In genomic region chr6:26472549-26473245, GRCh38 we compare ENCODE assay signal across 9 cellular contexts. TPM values are rescaled to one million over a fixed set of nuclear protein-coding genes. Genes with fewer than 3 reads are reported as not detected.
DNase-seq lines count a peak whose midpoint lies in the region; ATAC-seq and TF ChIP-seq lines count a peak whose summit lies in the region.
"Had no signal": no experiment of that assay in that cellular context is flagged by ENCODE, and none has a peak within 500 bp of the region (broad histone marks: within the 10 kb centered on the region; RNA-seq: fewer than 3 reads in every experiment).

No MANE protein-coding gene starts in this region.

- peak overlapping the region; percentile 68; the same call in 1 of the 2 replicates for H3K4me3 ChIP-seq in PC-3 (ENCODE audit: low read length)

- H3F3A ChIP-seq in PC-3 (ENCODE audit: low read length, unreplicated experiment) = no peaks in the 10 kb centered on the region

- H3K9ac ChIP-seq in PC-3 (ENCODE audit: low read length) = no peak overlapping the region

- no peaks in the 10 kb centered on the region for H4K20me1 ChIP-seq in PC-3 (ENCODE audit: low read length)

- CTCF ChIA-PET in Calu3 (lab: Charles Lee) = no interaction called here
- CTCF ChIA-PET in PC-3 (lab: Charles Lee) = no interaction called here

- H3K36me3 ChIP-seq in PC-3 (ENCODE audit: low read depth, low read length) = peaks cover 9% of the 10 kb centered on the region

- H3K36me3 Mint-ChIP-seq in Calu3 (ENCODE audit: insufficient read depth, unreplicated experiment) = peaks cover 16% of the 10 kb centered on the region
- H3K36me3 Mint-ChIP-seq in chondrocyte (ENCODE audit: low read depth) = peaks cover 15% of the 10 kb centered on the region
- peaks cover 28% of the 10 kb centered on the region for H3K36me3 Mint-ChIP-seq in progenitor cell of endocrine pancreas (ENCODE audit: insufficient read depth)

- POLR2A ChIA-PET in PC-3 (lab: Charles Lee; ENCODE audit: unreplicated experiment) = no interaction called here

- H3K4me2 ChIP-seq in PC-3 (ENCODE audit: low read length) = peak overlapping the region; percentile 78

- H3K9me3 Mint-ChIP-seq in Calu3 (ENCODE audit: low read depth, unreplicated experiment) (peaks cover 5% of the 10 kb centered on the region), chondrocyte (ENCODE audit: low read depth) (peaks cover 5% of the 10 kb centered on the region), progenitor cell of endocrine pancreas (ENCODE audit: low read depth) (peaks cover 9% of the 10 kb centered on the region)

- ATAC-seq in PC-3 = no peak
- ATAC-seq in HG02970 (IDR thresholded peaks at IDR 0.05; ENCODE audit: low FRiP score, unreplicated experiment) = no peak
- ATAC-seq in HG03159 (IDR thresholded peaks at IDR 0.05; ENCODE audit: unreplicated experiment) = no peak

- no peak overlapping the region for H3K4me3 Mint-ChIP-seq in Calu3 (ENCODE audit: low read depth, unreplicated experiment)
- peak overlapping the region; percentile 16 for H3K4me3 Mint-ChIP-seq in chondrocyte (ENCODE audit: unreplicated experiment)
- H3K4me3 Mint-ChIP-seq in progenitor cell of endocrine pancreas (ENCODE audit: low read depth) = no peak overlapping the region

- BruUV-seq in Calu3 (replicated peaks; lab: Mats Ljungman, UMichigan) (no TSS peak), PC-3 (replicated peaks; lab: Mats Ljungman, UMichigan) (no TSS peak)

- no peak overlapping the region for H3K27ac ChIP-seq in PC-3 (ENCODE audit: low read length)

- H3K4me1 Mint-ChIP-seq in Calu3 (ENCODE audit: low read depth, unreplicated experiment) (peaks cover 25% of the 10 kb centered on the region), chondrocyte (ENCODE audit: low read depth) (peaks cover 31% of the 10 kb centered on the region), progenitor cell of endocrine pancreas (ENCODE audit: low read depth) (peaks cover 20% of the 10 kb centered on the region)

- intact Hi-C loops in Calu3 (cut with micrococcal nuclease; ENCODE audit: unreplicated experiment) (no loop called here), PC-3 (cut with micrococcal nuclease) (loop anchor here (1.0 kb wide), 1 partner anchor 15 kb away; the partner anchor contains the start of gene BTN2A1)

- H3K27me3 ChIP-seq in PC-3 (ENCODE audit: low read length) = no peaks in the 10 kb centered on the region

- peak overlapping the region; percentile 94 for H3K27ac Mint-ChIP-seq in Calu3 (ENCODE audit: unreplicated experiment)
- H3K27ac Mint-ChIP-seq in chondrocyte (ENCODE audit: unreplicated experiment) = peak overlapping the region; percentile 84
- peak overlapping the region; percentile 76 for H3K27ac Mint-ChIP-seq in progenitor cell of endocrine pancreas

- no peaks in the 10 kb centered on the region for H3K79me2 ChIP-seq in PC-3 (ENCODE audit: low read length)

- TF ChIP-seq CTCF in Calu3 (IDR thresholded peaks at IDR 0.05; ENCODE audit: unreplicated experiment) (no peak), PC-3 (conservative IDR thresholded peaks at IDR 0.05; ENCODE audit: low read depth, low read length) (no peak), chondrocyte (IDR thresholded peaks at IDR 0.05) (no peak), progenitor cell of endocrine pancreas (IDR thresholded peaks at IDR 0.05; ENCODE audit: unreplicated experiment) (no peak)

- no peaks in the 10 kb centered on the region for H3K9me2 ChIP-seq in PC-3 (replicated peaks; ENCODE audit: low read length)

- no peaks in the 10 kb centered on the region for H3K9me3 ChIP-seq in PC-3 (ENCODE audit: low read length)

- no peaks in the 10 kb centered on the region for H3K27me3 Mint-ChIP-seq in Calu3 (ENCODE audit: unreplicated experiment)
- H3K27me3 Mint-ChIP-seq in chondrocyte (ENCODE audit: low read depth) = no peaks in the 10 kb centered on the region
- H3K27me3 Mint-ChIP-seq in progenitor cell of endocrine pancreas = no peaks in the 10 kb centered on the region

- no peak for DNase-seq in Calu3
- no peak for DNase-seq in PC-3
- no peak for DNase-seq in chondrocyte (ENCODE audit: low spot score)
- DNase-seq in progenitor cell of endocrine pancreas (ENCODE audit: low spot score, unreplicated experiment) = no peak
- DNase-seq in nucleus accumbens (lab: John Stamatoyannopoulos, UW) = no peak
- no peak for DNase-seq in HT-29 (ENCODE audit: low spot score)
- DNase-seq: GOT3 had no signal

- H3K4me1 ChIP-seq in PC-3 (ENCODE audit: insufficient read depth, low read length) = peaks cover 30% of the 10 kb centered on the region

- H2AFZ ChIP-seq in PC-3 (ENCODE audit: low read length) = no peak overlapping the region

RNA-seq across cellular contexts. Expression of gene BTN2A1, which starts 14.9 kb away (rescaled TPM):
- 29.4 and 32.5 TPM in 2 replicates for total RNA-seq in Calu3 (2022)
- 13.1 and 14.6 TPM in 2 replicates for total RNA-seq in PC-3 (2014; rRNA removed)
- 28.3 to 33.6 TPM (median 33.3 TPM) in 3 replicates for total RNA-seq in chondrocyte
- 24.7 and 26.4 TPM in 2 replicates for total RNA-seq in progenitor cell of endocrine pancreas
- 8.0 and 9.4 TPM in 2 replicates for total RNA-seq in HT-29 (2014; rRNA removed; shearing (Covaris generic))

RNA-seq across cellular contexts. Expression of gene BTN1A1, which starts 27.4 kb away (rescaled TPM):
- not detected in 2 replicates for total RNA-seq in Calu3 (2022)
- not detected in 2 replicates for total RNA-seq in PC-3 (2014; rRNA removed)
- not detected in 3 replicates for total RNA-seq in chondrocyte
- 1.5 and 1.6 TPM in 2 replicates for total RNA-seq in progenitor cell of endocrine pancreas
- not detected in 2 replicates for total RNA-seq in HT-29 (2014; rRNA removed; shearing (Covaris generic))

RNA-seq across cellular contexts. Expression of gene BTN3A3, which starts 32.4 kb away (rescaled TPM):
- 15.5 and 20.6 TPM in 2 replicates for total RNA-seq in Calu3 (2022)
- total RNA-seq in PC-3 (2014; rRNA removed) = 5.0 and 10.1 TPM in 2 replicates
- 8.6 to 23.7 TPM (median 9.3 TPM) in 3 replicates for total RNA-seq in chondrocyte
- total RNA-seq in progenitor cell of endocrine pancreas = 2.4 and 3.1 TPM in 2 replicates
- 1.3 and 3.7 TPM in 2 replicates for total RNA-seq in HT-29 (2014; rRNA removed; shearing (Covaris generic))
